ENCODE assay signal across 1 cellular context in the genomic region with DNA sequence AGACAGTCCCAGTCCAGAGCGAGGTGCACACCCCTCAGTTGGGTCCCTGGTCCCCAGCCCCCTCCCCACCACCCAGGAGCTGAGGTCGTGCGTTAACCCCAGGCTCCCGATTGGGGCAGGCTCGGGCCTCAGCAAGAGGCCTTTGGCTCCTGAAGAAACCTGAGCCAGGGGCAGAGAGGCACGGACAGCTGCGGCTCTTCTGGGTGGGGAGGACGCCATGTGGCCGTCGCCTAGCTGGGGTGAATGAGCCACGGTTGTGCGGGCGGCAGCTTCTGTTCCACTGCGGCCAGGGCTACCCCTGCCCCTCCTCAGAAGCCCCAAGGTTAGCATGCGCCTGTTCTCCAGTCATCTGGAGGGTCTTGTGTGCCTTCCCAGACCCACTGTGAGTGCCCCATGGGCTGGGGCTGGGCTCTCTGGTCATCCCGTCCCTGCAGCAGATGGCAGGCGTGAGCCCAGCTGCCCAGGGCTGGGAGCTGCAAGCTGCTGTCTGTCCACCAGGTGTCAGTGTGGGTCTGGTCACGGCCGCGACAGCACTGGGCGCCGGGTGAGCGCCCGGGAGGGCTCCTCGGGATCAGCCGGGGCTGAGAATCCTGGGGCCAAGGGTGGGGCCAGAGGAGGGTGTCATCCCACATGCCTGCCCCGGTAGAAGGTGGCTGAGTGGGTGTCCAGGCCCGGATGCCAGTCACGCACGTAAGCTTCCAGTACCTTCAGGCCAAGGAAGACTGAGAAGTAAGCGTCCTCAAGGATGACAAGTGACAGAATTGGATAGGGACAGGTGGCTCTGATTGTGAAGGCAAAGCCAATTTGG.
TF ChIP-seq lines count a peak whose summit lies in the region.

No MANE protein-coding gene starts in this region.

TF ChIP-seq in HepG2, 621 proteins besides CTCF, POLR2A, EP300 and RAD21 (continues in another document):
- TF ChIP-seq BCL6 (CRISPR knock-in tag; IDR thresholded peaks at IDR 0.05): no peak
- no peak for TF ChIP-seq LCORL (IDR thresholded peaks at IDR 0.05)
- TF ChIP-seq LCORL (CRISPR knock-in tag; IDR thresholded peaks at IDR 0.05): no peak
- no peak for TF ChIP-seq TRIM24 (CRISPR knock-in tag; IDR thresholded peaks at IDR 0.05)
- TF ChIP-seq RXRB (CRISPR knock-in tag; IDR thresholded peaks at IDR 0.05; ENCODE audit: borderline replicate concordance): 0 out of 2 replicates have a peak, but pooled peaks have one; percentile 11
- TF ChIP-seq, protein P1, sequence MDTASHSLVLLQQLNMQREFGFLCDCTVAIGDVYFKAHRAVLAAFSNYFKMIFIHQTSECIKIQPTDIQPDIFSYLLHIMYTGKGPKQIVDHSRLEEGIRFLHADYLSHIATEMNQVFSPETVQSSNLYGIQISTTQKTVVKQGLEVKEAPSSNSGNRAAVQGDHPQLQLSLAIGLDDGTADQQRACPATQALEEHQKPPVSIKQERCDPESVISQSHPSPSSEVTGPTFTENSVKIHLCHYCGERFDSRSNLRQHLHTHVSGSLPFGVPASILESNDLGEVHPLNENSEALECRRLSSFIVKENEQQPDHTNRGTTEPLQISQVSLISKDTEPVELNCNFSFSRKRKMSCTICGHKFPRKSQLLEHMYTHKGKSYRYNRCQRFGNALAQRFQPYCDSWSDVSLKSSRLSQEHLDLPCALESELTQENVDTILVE (CRISPR knock-in tag; IDR thresholded peaks at IDR 0.05): no peak
- TF ChIP-seq ZNF83 (CRISPR knock-in tag; IDR thresholded peaks at IDR 0.05; ENCODE audit: borderline replicate concordance): no peak
- TF ChIP-seq, protein P2, sequence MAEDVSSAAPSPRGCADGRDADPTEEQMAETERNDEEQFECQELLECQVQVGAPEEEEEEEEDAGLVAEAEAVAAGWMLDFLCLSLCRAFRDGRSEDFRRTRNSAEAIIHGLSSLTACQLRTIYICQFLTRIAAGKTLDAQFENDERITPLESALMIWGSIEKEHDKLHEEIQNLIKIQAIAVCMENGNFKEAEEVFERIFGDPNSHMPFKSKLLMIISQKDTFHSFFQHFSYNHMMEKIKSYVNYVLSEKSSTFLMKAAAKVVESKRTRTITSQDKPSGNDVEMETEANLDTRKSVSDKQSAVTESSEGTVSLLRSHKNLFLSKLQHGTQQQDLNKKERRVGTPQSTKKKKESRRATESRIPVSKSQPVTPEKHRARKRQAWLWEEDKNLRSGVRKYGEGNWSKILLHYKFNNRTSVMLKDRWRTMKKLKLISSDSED (CRISPR knock-in tag; IDR thresholded peaks at IDR 0.05): no peak
- TF ChIP-seq, protein P3, sequence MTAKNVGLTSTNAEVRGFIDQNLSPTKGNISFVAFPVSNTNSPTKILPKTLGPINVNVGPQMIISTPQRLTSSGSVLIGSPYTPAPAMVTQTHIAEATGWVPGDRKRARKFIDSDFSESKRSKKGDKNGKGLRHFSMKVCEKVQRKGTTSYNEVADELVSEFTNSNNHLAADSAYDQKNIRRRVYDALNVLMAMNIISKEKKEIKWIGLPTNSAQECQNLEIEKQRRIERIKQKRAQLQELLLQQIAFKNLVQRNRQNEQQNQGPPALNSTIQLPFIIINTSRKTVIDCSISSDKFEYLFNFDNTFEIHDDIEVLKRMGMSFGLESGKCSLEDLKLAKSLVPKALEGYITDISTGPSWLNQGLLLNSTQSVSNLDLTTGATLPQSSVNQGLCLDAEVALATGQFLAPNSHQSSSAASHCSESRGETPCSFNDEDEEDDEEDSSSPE (CRISPR knock-in tag; IDR thresholded peaks at IDR 0.05): no peak
- no peak for TF ChIP-seq POLR2AphosphoS5 (IDR thresholded peaks at IDR 0.05; ENCODE audit: low read depth, low read length)
- TF ChIP-seq PCBP2 (optimal IDR thresholded peaks at IDR 0.05; ENCODE audit: low read depth, low read length, poor library complexity, severe bottlenecking): no peak
- no peak for TF ChIP-seq RNF2 (conservative IDR thresholded peaks at IDR 0.05; ENCODE audit: low read depth)
- no peak for TF ChIP-seq PTBP1 (IDR thresholded peaks at IDR 0.05; ENCODE audit: low read depth, low read length, poor library complexity, severe bottlenecking)
- TF ChIP-seq, protein P4, sequence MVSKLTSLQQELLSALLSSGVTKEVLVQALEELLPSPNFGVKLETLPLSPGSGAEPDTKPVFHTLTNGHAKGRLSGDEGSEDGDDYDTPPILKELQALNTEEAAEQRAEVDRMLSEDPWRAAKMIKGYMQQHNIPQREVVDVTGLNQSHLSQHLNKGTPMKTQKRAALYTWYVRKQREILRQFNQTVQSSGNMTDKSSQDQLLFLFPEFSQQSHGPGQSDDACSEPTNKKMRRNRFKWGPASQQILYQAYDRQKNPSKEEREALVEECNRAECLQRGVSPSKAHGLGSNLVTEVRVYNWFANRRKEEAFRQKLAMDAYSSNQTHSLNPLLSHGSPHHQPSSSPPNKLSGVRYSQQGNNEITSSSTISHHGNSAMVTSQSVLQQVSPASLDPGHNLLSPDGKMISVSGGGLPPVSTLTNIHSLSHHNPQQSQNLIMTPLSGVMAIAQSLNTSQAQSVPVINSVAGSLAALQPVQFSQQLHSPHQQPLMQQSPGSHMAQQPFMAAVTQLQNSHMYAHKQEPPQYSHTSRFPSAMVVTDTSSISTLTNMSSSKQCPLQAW (CRISPR knock-in tag; IDR thresholded peaks at IDR 0.05): 0 out of 2 replicates have a peak, but pooled peaks have one; percentile 35
- TF ChIP-seq, protein P5, sequence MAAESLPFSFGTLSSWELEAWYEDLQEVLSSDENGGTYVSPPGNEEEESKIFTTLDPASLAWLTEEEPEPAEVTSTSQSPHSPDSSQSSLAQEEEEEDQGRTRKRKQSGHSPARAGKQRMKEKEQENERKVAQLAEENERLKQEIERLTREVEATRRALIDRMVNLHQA (CRISPR knock-in tag; IDR thresholded peaks at IDR 0.05): no peak
- TF ChIP-seq ERF (CRISPR knock-in tag; IDR thresholded peaks at IDR 0.05): no peak
- TF ChIP-seq ZNF607 (CRISPR knock-in tag; IDR thresholded peaks at IDR 0.05; ENCODE audit: borderline replicate concordance): no peak
- TF ChIP-seq MED1 (CRISPR knock-in tag; IDR thresholded peaks at IDR 0.05): no peak
- TF ChIP-seq ARNT (IDR thresholded peaks at IDR 0.05): no peak
- no peak for TF ChIP-seq ZNF850 (CRISPR knock-in tag; conservative IDR thresholded peaks at IDR 0.05)
- TF ChIP-seq, protein P6, sequence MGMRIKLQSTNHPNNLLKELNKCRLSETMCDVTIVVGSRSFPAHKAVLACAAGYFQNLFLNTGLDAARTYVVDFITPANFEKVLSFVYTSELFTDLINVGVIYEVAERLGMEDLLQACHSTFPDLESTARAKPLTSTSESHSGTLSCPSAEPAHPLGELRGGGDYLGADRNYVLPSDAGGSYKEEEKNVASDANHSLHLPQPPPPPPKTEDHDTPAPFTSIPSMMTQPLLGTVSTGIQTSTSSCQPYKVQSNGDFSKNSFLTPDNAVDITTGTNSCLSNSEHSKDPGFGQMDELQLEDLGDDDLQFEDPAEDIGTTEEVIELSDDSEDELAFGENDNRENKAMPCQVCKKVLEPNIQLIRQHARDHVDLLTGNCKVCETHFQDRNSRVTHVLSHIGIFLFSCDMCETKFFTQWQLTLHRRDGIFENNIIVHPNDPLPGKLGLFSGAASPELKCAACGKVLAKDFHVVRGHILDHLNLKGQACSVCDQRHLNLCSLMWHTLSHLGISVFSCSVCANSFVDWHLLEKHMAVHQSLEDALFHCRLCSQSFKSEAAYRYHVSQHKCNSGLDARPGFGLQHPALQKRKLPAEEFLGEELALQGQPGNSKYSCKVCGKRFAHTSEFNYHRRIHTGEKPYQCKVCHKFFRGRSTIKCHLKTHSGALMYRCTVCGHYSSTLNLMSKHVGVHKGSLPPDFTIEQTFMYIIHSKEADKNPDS (CRISPR knock-in tag; IDR thresholded peaks at IDR 0.05): no peak
- TF ChIP-seq ZNF549 (CRISPR knock-in tag; IDR thresholded peaks at IDR 0.05): no peak
- no peak for TF ChIP-seq ARID2 (CRISPR knock-in tag; IDR thresholded peaks at IDR 0.05; ENCODE audit: borderline replicate concordance)
- no peak for TF ChIP-seq ZNF432 (CRISPR knock-in tag; IDR thresholded peaks at IDR 0.05; ENCODE audit: borderline replicate concordance)
- no peak for TF ChIP-seq TCF12 (IDR thresholded peaks at IDR 0.05)
- TF ChIP-seq TCF12 (CRISPR knock-in tag; IDR thresholded peaks at IDR 0.05): no peak
- TF ChIP-seq ZBTB3 (CRISPR knock-in tag; IDR thresholded peaks at IDR 0.05; ENCODE audit: borderline replicate concordance, low read depth): no peak
- TF ChIP-seq, protein P7, sequence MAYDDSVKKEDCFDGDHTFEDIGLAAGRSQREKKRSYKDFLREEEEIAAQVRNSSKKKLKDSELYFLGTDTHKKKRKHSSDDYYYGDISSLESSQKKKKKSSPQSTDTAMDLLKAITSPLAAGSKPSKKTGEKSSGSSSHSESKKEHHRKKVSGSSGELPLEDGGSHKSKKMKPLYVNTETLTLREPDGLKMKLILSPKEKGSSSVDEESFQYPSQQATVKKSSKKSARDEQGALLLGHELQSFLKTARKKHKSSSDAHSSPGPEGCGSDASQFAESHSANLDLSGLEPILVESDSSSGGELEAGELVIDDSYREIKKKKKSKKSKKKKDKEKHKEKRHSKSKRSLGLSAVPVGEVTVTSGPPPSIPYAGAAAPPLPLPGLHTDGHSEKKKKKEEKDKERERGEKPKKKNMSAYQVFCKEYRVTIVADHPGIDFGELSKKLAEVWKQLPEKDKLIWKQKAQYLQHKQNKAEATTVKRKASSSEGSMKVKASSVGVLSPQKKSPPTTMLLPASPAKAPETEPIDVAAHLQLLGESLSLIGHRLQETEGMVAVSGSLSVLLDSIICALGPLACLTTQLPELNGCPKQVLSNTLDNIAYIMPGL (CRISPR knock-in tag; IDR thresholded peaks at IDR 0.05; ENCODE audit: borderline replicate concordance in 1 of 2, low read depth in 1 of 2): 0 out of 4 replicates have a peak, but pooled peaks have one; percentile 35 to 47
- TF ChIP-seq FIP1L1 (IDR thresholded peaks at IDR 0.05; ENCODE audit: borderline replicate concordance, insufficient read depth, low read depth, low read length): no peak
- TF ChIP-seq, protein P8, sequence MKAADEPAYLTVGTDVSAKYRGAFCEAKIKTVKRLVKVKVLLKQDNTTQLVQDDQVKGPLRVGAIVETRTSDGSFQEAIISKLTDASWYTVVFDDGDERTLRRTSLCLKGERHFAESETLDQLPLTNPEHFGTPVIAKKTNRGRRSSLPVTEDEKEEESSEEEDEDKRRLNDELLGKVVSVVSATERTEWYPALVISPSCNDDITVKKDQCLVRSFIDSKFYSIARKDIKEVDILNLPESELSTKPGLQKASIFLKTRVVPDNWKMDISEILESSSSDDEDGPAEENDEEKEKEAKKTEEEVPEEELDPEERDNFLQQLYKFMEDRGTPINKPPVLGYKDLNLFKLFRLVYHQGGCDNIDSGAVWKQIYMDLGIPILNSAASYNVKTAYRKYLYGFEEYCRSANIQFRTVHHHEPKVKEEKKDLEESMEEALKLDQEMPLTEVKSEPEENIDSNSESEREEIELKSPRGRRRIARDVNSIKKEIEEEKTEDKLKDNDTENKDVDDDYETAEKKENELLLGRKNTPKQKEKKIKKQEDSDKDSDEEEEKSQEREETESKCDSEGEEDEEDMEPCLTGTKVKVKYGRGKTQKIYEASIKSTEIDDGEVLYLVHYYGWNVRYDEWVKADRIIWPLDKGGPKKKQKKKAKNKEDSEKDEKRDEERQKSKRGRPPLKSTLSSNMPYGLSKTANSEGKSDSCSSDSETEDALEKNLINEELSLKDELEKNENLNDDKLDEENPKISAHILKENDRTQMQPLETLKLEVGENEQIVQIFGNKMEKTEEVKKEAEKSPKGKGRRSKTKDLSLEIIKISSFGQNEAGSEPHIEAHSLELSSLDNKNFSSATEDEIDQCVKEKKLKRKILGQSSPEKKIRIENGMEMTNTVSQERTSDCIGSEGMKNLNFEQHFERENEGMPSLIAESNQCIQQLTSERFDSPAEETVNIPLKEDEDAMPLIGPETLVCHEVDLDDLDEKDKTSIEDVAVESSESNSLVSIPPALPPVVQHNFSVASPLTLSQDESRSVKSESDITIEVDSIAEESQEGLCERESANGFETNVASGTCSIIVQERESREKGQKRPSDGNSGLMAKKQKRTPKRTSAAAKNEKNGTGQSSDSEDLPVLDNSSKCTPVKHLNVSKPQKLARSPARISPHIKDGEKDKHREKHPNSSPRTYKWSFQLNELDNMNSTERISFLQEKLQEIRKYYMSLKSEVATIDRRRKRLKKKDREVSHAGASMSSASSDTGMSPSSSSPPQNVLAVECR (CRISPR knock-in tag; IDR thresholded peaks at IDR 0.05; ENCODE audit: borderline replicate concordance): no peak
- TF ChIP-seq, protein P9, sequence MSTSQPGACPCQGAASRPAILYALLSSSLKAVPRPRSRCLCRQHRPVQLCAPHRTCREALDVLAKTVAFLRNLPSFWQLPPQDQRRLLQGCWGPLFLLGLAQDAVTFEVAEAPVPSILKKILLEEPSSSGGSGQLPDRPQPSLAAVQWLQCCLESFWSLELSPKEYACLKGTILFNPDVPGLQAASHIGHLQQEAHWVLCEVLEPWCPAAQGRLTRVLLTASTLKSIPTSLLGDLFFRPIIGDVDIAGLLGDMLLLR (CRISPR knock-in tag; IDR thresholded peaks at IDR 0.05): no peak
- TF ChIP-seq, protein P10, sequence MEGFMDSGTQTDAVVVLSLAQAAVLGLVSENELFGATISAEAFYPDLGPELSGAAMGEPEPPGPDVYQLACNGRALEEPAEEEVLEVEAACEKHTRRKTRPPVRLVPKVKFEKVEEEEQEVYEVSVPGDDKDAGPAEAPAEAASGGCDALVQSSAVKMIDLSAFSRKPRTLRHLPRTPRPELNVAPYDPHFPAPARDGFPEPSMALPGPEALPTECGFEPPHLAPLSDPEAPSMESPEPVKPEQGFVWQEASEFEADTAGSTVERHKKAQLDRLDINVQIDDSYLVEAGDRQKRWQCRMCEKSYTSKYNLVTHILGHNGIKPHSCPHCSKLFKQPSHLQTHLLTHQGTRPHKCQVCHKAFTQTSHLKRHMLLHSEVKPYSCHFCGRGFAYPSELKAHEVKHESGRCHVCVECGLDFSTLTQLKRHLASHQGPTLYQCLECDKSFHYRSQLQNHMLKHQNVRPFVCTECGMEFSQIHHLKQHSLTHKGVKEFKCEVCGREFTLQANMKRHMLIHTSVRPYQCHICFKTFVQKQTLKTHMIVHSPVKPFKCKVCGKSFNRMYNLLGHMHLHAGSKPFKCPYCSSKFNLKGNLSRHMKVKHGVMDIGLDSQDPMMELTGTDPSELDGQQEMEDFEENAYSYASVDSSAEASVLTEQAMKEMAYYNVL (CRISPR knock-in tag; IDR thresholded peaks at IDR 0.05; ENCODE audit: borderline replicate concordance): no peak
- no peak for TF ChIP-seq ZNF234 (CRISPR knock-in tag; conservative IDR thresholded peaks at IDR 0.05)
- no peak for TF ChIP-seq FLYWCH1 (CRISPR knock-in tag; IDR thresholded peaks at IDR 0.05)
- TF ChIP-seq ZNF124 (CRISPR knock-in tag; IDR thresholded peaks at IDR 0.05): no peak
- TF ChIP-seq SOX6 (IDR thresholded peaks at IDR 0.05): no peak
- no peak for TF ChIP-seq SOX6 (CRISPR knock-in tag; IDR thresholded peaks at IDR 0.05)
- TF ChIP-seq, protein P11, sequence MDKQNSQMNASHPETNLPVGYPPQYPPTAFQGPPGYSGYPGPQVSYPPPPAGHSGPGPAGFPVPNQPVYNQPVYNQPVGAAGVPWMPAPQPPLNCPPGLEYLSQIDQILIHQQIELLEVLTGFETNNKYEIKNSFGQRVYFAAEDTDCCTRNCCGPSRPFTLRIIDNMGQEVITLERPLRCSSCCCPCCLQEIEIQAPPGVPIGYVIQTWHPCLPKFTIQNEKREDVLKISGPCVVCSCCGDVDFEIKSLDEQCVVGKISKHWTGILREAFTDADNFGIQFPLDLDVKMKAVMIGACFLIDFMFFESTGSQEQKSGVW (CRISPR knock-in tag; IDR thresholded peaks at IDR 0.05; ENCODE audit: borderline replicate concordance): no peak
- no peak for TF ChIP-seq NFYB (CRISPR knock-in tag; IDR thresholded peaks at IDR 0.05)
- no peak for TF ChIP-seq HCFC1 (IDR thresholded peaks at IDR 0.05; ENCODE audit: low read depth, low read length)
- TF ChIP-seq NFE2L1 (CRISPR knock-in tag; IDR thresholded peaks at IDR 0.05; ENCODE audit: borderline replicate concordance): no peak
- no peak for TF ChIP-seq NFATC3 (CRISPR knock-in tag; IDR thresholded peaks at IDR 0.05)
- TF ChIP-seq XRCC5 (optimal IDR thresholded peaks at IDR 0.05; ENCODE audit: low read length): peak; percentile 57
- peak; percentile 92 for TF ChIP-seq STAG1 (CRISPR knock-in tag; IDR thresholded peaks at IDR 0.05)
